ENCODE assay signal across 1 cellular context in the genomic region with DNA sequence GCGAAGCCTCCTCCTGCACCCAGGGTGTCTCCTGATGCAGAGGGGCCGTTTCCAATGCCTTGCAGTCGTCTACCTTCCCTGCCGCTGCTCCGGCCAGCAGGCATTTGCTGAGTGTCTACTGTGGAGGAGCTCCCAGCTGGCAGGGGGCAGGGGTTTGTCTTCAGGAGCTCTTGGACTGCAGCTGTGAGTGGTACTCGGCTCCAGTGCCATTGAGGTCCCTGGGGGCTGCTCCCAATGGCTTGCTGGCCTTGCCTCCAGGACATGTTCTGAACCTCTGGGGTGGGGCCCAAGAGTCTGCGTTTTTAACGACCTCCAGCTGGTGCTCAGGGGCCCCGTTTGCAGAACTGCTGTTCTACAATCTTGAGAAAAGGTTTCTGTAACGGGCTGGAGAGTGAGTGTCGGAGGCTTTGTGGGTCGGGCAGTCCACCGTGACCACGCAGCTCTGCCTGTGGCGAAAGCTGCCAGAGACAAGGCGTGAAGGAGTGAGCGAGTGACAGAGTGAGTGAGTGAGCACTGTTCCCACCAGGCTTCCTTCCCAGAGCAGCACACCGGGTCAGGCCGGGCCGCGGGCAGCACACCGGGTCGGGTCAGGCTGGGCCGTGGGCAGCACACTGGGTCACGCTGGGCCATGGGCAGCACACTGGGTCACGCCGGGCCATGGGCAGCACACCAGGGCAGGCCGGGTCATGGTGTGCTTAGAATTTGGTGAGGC.
TF ChIP-seq lines count a peak whose summit lies in the region.

No MANE protein-coding gene starts in this region.

TF ChIP-seq in HEK293, 187 proteins besides CTCF, POLR2A, EP300 and RAD21 (continued from another document):
- TF ChIP-seq, protein P1, sequence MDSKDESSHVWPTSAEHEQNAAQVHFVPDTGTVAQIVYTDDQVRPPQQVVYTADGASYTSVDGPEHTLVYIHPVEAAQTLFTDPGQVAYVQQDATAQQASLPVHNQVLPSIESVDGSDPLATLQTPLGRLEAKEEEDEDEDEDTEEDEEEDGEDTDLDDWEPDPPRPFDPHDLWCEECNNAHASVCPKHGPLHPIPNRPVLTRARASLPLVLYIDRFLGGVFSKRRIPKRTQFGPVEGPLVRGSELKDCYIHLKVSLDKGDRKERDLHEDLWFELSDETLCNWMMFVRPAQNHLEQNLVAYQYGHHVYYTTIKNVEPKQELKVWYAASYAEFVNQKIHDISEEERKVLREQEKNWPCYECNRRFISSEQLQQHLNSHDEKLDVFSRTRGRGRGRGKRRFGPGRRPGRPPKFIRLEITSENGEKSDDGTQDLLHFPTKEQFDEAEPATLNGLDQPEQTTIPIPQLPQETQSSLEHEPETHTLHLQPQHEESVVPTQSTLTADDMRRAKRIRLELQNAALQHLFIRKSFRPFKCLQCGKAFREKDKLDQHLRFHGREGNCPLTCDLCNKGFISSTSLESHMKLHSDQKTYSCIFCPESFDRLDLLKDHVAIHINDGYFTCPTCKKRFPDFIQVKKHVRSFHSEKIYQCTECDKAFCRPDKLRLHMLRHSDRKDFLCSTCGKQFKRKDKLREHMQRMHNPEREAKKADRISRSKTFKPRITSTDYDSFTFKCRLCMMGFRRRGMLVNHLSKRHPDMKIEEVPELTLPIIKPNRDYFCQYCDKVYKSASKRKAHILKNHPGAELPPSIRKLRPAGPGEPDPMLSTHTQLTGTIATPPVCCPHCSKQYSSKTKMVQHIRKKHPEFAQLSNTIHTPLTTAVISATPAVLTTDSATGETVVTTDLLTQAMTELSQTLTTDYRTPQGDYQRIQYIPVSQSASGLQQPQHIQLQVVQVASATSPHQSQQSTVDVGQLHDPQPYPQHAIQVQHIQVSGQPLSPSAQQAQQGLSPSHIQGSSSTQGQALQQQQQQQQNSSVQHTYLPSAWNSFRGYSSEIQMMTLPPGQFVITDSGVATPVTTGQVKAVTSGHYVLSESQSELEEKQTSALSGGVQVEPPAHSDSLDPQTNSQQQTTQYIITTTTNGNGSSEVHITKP (tag by site-specific recombination; IDR thresholded peaks at IDR 0.05) = no peak
